Comparison of ENCODE assay signal across 17 cellular contexts in genomic region chr3:39011191-39011736, GRCh38. TPM values are rescaled to one million over a fixed set of nuclear protein-coding genes. Genes with fewer than 3 reads are reported as not detected.
"Had no signal": no experiment of that assay in that cellular context is flagged by ENCODE, and none has a peak within 500 bp of the region (broad histone marks: within the 10 kb centered on the region; RNA-seq: fewer than 3 reads in every experiment).

No MANE protein-coding gene starts in this region.

- H3K27ac ChIP-seq: ascending aorta, esophagus squamous epithelium, heart left ventricle, prostate gland, suprapubic skin, upper lobe of left lung had no signal

- ATAC-seq: activated CD8-positive, alpha-beta T cell treated with anti-CD3 and anti-CD28 coated beads, Interleukin-2, amount 10 ng/mL, durations not matched to agents 7 days and 5 days; heart left ventricle; natural killer cell; sciatic nerve had no signal

- H3K27me3 ChIP-seq: ascending aorta, esophagus squamous epithelium, heart left ventricle, suprapubic skin, upper lobe of left lung had no signal

- H3K4me3 ChIP-seq: ascending aorta, esophagus squamous epithelium, heart left ventricle, prostate gland, suprapubic skin, upper lobe of left lung had no signal

- DNase-seq: activated CD4-positive, alpha-beta T cell treated with anti-CD3 and anti-CD28 coated beads for 4 hours; activated CD8-positive, alpha-beta memory T cell treated with anti-CD3 and anti-CD28 coated beads, Interleukin-2, amount 50 U/mL, for 48 hours; activated CD8-positive, alpha-beta T cell treated with anti-CD3 and anti-CD28 coated beads, Interleukin-2, amount 10 ng/mL, durations not matched to agents 7 days and 5 days; activated naive CD4-positive, alpha-beta T cell; esophagus squamous epithelium; foreskin fibroblast; heart left ventricle; natural killer cell; nucleus accumbens; stimulated activated CD4-positive, alpha-beta T cell treated with anti-CD3 and anti-CD28 coated beads, Interleukin-2, amount 100 ng/mL, for 24 hours; stimulated activated naive CD4-positive, alpha-beta T cell treated with Interleukin-2 at 50 U/mL for 16 hours; upper lobe of left lung had no signal

- H3K36me3 ChIP-seq: ascending aorta, esophagus squamous epithelium, heart left ventricle, prostate gland, suprapubic skin, upper lobe of left lung had no signal

- H3K4me1 ChIP-seq: ascending aorta, esophagus squamous epithelium, heart left ventricle, prostate gland, suprapubic skin, upper lobe of left lung had no signal

- H3K9me3 ChIP-seq: esophagus squamous epithelium, prostate gland, suprapubic skin, upper lobe of left lung had no signal

RNA-seq across cellular contexts. Expression of gene SCN11A, which starts 40.5 kb away (rescaled TPM):
- total RNA-seq: activated CD8-positive, alpha-beta T cell treated with anti-CD3 and anti-CD28 coated beads, Interleukin-2, amount 10 ng/mL, durations not matched to agents 7 days and 5 days; ascending aorta; bronchial epithelial cell had no signal
